In the genomic region with DNA sequence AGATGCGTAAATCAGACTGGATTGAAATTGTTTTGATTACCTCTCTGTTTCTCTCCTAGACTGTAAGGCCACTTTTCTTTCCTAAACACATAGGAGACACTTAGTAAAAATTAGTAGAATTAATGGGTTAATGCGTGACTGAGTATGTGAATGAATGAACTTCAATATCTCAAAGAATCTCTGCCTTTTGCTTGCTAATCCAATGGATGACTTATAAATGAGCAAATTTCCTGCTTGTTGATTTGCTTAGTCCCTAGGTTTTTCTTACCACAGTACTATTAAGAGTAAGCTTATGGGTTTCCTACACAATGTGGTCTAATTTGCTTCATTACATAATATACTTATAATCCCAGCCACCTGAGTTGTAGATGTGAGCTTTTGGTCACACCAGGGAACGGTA, we compare ENCODE assay signal across 1 cellular context.
TF ChIP-seq lines count a peak whose summit lies in the region.

No MANE protein-coding gene starts in this region.

TF ChIP-seq in IMR-90, 13 proteins besides CTCF, POLR2A, EP300 and RAD21:
- no peak for TF ChIP-seq BHLHE40 (IDR thresholded peaks at IDR 0.05; ENCODE audit: low read depth, low read length)
- no peak for TF ChIP-seq MAZ (IDR thresholded peaks at IDR 0.05; ENCODE audit: borderline replicate concordance, low read depth, low read length)
- TF ChIP-seq MAFK (IDR thresholded peaks at IDR 0.05; ENCODE audit: low read depth, low read length): no peak
- TF ChIP-seq FOS (IDR thresholded peaks at IDR 0.05; ENCODE audit: low read depth, low read length): no peak
- no peak for TF ChIP-seq RCOR1 (IDR thresholded peaks at IDR 0.05; ENCODE audit: insufficient replicate concordance, low read length)
